In the genomic region with DNA sequence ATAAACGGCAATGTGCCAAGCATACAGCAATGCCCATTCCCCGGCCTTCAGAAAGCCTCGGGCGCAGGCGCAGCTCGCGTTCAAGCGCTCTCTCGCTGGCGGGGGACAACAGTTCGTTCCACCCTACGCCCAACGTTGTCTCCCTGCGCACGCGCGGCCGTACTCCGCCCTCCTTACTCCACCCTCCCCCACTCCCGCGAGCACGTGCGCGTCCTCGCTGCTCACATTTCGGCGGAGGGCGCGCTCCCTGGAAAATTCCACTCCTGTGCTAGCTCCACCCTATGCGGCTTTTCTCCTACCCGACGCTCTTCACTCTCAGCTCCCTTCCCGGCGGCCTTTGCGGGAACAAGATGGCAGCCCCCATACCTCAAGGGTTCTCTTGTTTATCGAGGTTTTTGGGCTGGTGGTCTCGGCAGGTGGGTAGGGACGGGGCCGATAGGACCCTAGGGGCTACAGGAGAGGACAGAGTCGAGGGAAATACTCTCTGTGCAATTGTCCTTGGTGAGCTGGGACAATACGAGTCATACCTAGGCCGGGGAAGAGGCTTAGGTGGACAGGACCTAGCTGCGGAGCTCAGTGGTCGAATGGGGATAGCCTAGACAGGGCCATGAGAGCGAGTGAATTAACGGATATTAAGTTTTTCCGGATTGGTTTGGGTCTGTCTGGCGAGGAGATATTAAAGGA, we compare ENCODE assay signal across 8 cellular contexts. TPM values are rescaled to one million over a fixed set of nuclear protein-coding genes. Genes with fewer than 3 reads are reported as not detected.
DNase-seq lines count a peak whose midpoint lies in the region; ATAC-seq and TF ChIP-seq lines count a peak whose summit lies in the region.
"Not testable (repeated sequence)": the region's sequence is repeated elsewhere in the genome, so short reads cannot be mapped to it uniquely, and the experiment has no call there.

A gene (plus strand): TSS at position 335 of the 684 bp plus-strand sequence. CDS start 16 bp downstream, at position 351.

- H3K36me3 ChIP-seq in adipocyte (ENCODE audit: control insufficient read depth, insufficient read depth, low read length, severe bottlenecking); cardiac muscle cell; parathyroid adenoma (ENCODE audit: control insufficient read depth, insufficient read depth, low read length): not testable (repeated sequence)
- H3K36me3 ChIP-seq in tibial artery = peaks cover 9 to 21% (median 11%) of the 10 kb centered on the region in 3 donors

- TF ChIP-seq CTCF in GM13976 (IDR thresholded peaks at IDR 0.05; ENCODE audit: borderline replicate concordance, control extremely low read depth, extremely low read depth, insufficient read depth, missing control alignments); cardiac muscle cell (IDR thresholded peaks at IDR 0.05; ENCODE audit: low read depth, low read length); parathyroid adenoma (IDR thresholded peaks at IDR 0.05); tibial artery (IDR thresholded peaks at IDR 0.05): not testable (repeated sequence)

- peak within 1 kb of the TSS; percentile 90 for H3K4me3 ChIP-seq in adipocyte (ENCODE audit: low read length)
- peak within 1 kb of the TSS; percentile 61 for H3K4me3 ChIP-seq in cardiac muscle cell
- H3K4me3 ChIP-seq in parathyroid adenoma (ENCODE audit: low read depth, low read length) = peak within 1 kb of the TSS; percentile 65
- H3K4me3 ChIP-seq in tibial artery = peak within 1 kb of the TSS; percentile 54 to 56

- not testable (repeated sequence) for H3K4me1 ChIP-seq in adipocyte (ENCODE audit: control insufficient read depth, insufficient read depth, low read length); cardiac muscle cell (ENCODE audit: low read depth); parathyroid adenoma; tibial artery

- peak; percentile 95 for ATAC-seq in HG02852 (IDR thresholded peaks at IDR 0.05; ENCODE audit: unreplicated experiment)

- H3K4me2 ChIP-seq in parathyroid adenoma (ENCODE audit: low read length) = peak within 1 kb of the TSS; percentile 65

- H3K9me3 ChIP-seq in adipocyte (ENCODE audit: control insufficient read depth, low read length); cardiac muscle cell (ENCODE audit: low read depth); parathyroid adenoma (ENCODE audit: control insufficient read depth, low read length); tibial artery: not testable (repeated sequence)

- intact Hi-C loops in tibial artery (cut with DNase I; ENCODE audit: low total_unique reads) = not testable (repeated sequence)

- not testable (repeated sequence) for H3K79me2 ChIP-seq in parathyroid adenoma

- H2AFZ ChIP-seq in parathyroid adenoma = peak within 1 kb of the TSS; percentile 84

- peak within 1 kb of the TSS; percentile 94 for H3K27ac ChIP-seq in cardiac muscle cell
- H3K27ac ChIP-seq in parathyroid adenoma = peak within 1 kb of the TSS; percentile 70
- H3K27ac ChIP-seq in tibial artery = peak within 1 kb of the TSS; percentile 45 to 65

- H3K27me3 ChIP-seq in adipocyte (replicated peaks; ENCODE audit: control insufficient read depth, insufficient read depth, low read length); cardiac muscle cell; parathyroid adenoma (ENCODE audit: control insufficient read depth, insufficient read depth, low read length); tibial artery: not testable (repeated sequence)

- in situ Hi-C loops in GM13976 (cut with MboI; ENCODE audit: low sequenced_read_pairs, unreplicated experiment) = not testable (repeated sequence)

- peak; percentile 53 for DNase-seq in GM13976 (ENCODE audit: low spot score)
- DNase-seq in NCI-H1436 treated with DMSO at 0.1 percent for 48 hours (lab: John Stamatoyannopoulos, UW) = peak; percentile 91
- peak; percentile 93 for DNase-seq in T follicular helper cell (ENCODE audit: low read depth)
- DNase-seq in adipocyte (ENCODE audit: low read depth) = peak; percentile 98
- peak; percentile 96 to 98 for DNase-seq in cardiac muscle cell (ENCODE audit: low read depth in 1 of 2, low spot score in 1 of 2)
- peak; percentile 96 to 98 for DNase-seq in tibial artery

- peak within 1 kb of the TSS; percentile 89 for H3K9ac ChIP-seq in adipocyte (ENCODE audit: low read length)
- H3K9ac ChIP-seq in parathyroid adenoma = not testable (repeated sequence)

RNA-seq across cellular contexts. Expression of the gene that starts here (rescaled TPM):
- total RNA-seq in cardiac muscle cell = 42.0 and 46.7 TPM in 2 replicates
- 43.5 and 49.0 TPM in 2 replicates for polyA plus RNA-seq in cardiac muscle cell

Comparison
In these comparisons a context has a peak if more than half of its experiments do, and no peak if none do; other contexts are left out.
1. Peak in every context shown above with its lines: DNase-seq, ATAC-seq, H3K4me3 ChIP-seq and H3K27ac ChIP-seq.